8 cellular contexts compared by ENCODE assay signal in genomic region chr15:37096878-37097568, GRCh38. TPM values are rescaled to one million over a fixed set of nuclear protein-coding genes. Genes with fewer than 3 reads are reported as not detected.
DNase-seq lines count a peak whose midpoint lies in the region; ATAC-seq, FAIRE-seq and TF ChIP-seq lines count a peak whose summit lies in the region.

No MANE protein-coding gene starts in this region.

- peaks cover 48% of the 10 kb centered on the region for H3K27me3 Mint-ChIP-seq in memory B cell
- peaks cover 88% of the 10 kb centered on the region for H3K27me3 Mint-ChIP-seq in activated CD8-positive, alpha-beta memory T cell treated with anti-CD3 and anti-CD28 coated beads, Interleukin-2, amount 10 ng/mL, durations not matched to agents 7 days and 5 days

- peaks cover 53% of the 10 kb centered on the region for H3K36me3 ChIP-seq in cardiac muscle cell
- H3K36me3 ChIP-seq in bronchial epithelial cell (ENCODE audit: control insufficient read depth, insufficient read depth, low read length): peaks cover 4% of the 10 kb centered on the region
- H3K36me3 ChIP-seq in uterus: no peaks in the 10 kb centered on the region

- no peak for FAIRE-seq in bronchial epithelial cell (lab: Jason Lieb, UNC)

- DNase-seq in cardiac muscle cell (ENCODE audit: low read depth in 1 of 2, low spot score in 1 of 2) (peak in 1 of 2 donors; percentile 47), left ventricle myocardium superior (no peak), bronchial epithelial cell (ENCODE audit: low read depth) (no peak), memory B cell (ENCODE audit: low spot score in 2 of 2) (no peak), uterus (peak in 1 of 2 donors; percentile 36)
- DNase-seq in activated CD8-positive, alpha-beta memory T cell treated with anti-CD3 and anti-CD28 coated beads, Interleukin-2, amount 10 ng/mL, durations not matched to agents 7 days and 5 days: no peak
- DNase-seq in effector CD8-positive, alpha-beta T cell (lab: John Stamatoyannopoulos, UW): no peak

- no peak for ATAC-seq in left ventricle myocardium superior
- no peak for ATAC-seq in memory B cell (ENCODE audit: low read depth)
- no peak for ATAC-seq in activated CD8-positive, alpha-beta memory T cell treated with anti-CD3 and anti-CD28 coated beads, Interleukin-2, amount 10 ng/mL, durations not matched to agents 7 days and 5 days
- ATAC-seq in GM21528 (IDR thresholded peaks at IDR 0.05; ENCODE audit: low FRiP score, unreplicated experiment): no peak

- no peak overlapping the region for H3K27ac Mint-ChIP-seq in memory B cell
- no peak overlapping the region for H3K27ac Mint-ChIP-seq in activated CD8-positive, alpha-beta memory T cell treated with anti-CD3 and anti-CD28 coated beads, Interleukin-2, amount 10 ng/mL, durations not matched to agents 7 days and 5 days

- TF ChIP-seq CTCF in cardiac muscle cell (IDR thresholded peaks at IDR 0.05; ENCODE audit: low read depth, low read length) (no peak), bronchial epithelial cell (IDR thresholded peaks at IDR 0.05; ENCODE audit: insufficient read depth, low read length, severe bottlenecking) (no peak), uterus (IDR thresholded peaks at IDR 0.05) (no peak)

- H3K27ac ChIP-seq in cardiac muscle cell: peak overlapping the region; percentile 97
- peak overlapping the region; percentile 97 for H3K27ac ChIP-seq in uterus

- H3K9me3 ChIP-seq in cardiac muscle cell (ENCODE audit: low read depth): no peaks in the 10 kb centered on the region
- H3K9me3 ChIP-seq in uterus: no peaks in the 10 kb centered on the region

- H3K4me3 ChIP-seq in cardiac muscle cell (peak overlapping the region; percentile 98), bronchial epithelial cell (ENCODE audit: low read depth, low read length) (peak overlapping the region; percentile 88), uterus (peak overlapping the region; percentile 66 to 92)

- intact Hi-C loops in left ventricle myocardium superior (cut with micrococcal nuclease): no loop called here
- intact Hi-C loops in uterus (cut with DNase I; ENCODE audit: low total_unique reads): loop anchor here (5.0 kb wide), 1 partner anchor 210 kb away; no protein-coding TSS in a partner anchor

- H3K4me1 ChIP-seq in cardiac muscle cell (ENCODE audit: low read depth) (peaks cover 17% of the 10 kb centered on the region), uterus (no peaks in the 10 kb centered on the region)

- no peaks in the 10 kb centered on the region for H3K9me3 Mint-ChIP-seq in memory B cell
- no peaks in the 10 kb centered on the region for H3K9me3 Mint-ChIP-seq in activated CD8-positive, alpha-beta memory T cell treated with anti-CD3 and anti-CD28 coated beads, Interleukin-2, amount 10 ng/mL, durations not matched to agents 7 days and 5 days (ENCODE audit: low read depth)

- peaks cover 3% of the 10 kb centered on the region for H3K36me3 Mint-ChIP-seq in memory B cell
- H3K36me3 Mint-ChIP-seq in activated CD8-positive, alpha-beta memory T cell treated with anti-CD3 and anti-CD28 coated beads, Interleukin-2, amount 10 ng/mL, durations not matched to agents 7 days and 5 days: peaks cover 7% of the 10 kb centered on the region

- H3K27me3 ChIP-seq in cardiac muscle cell (no peaks in the 10 kb centered on the region), bronchial epithelial cell (ENCODE audit: control insufficient read depth, insufficient read depth, low read length) (no peaks in the 10 kb centered on the region), uterus (no peaks in the 10 kb centered on the region)

- peaks cover 35% of the 10 kb centered on the region for H3K4me1 Mint-ChIP-seq in memory B cell
- H3K4me1 Mint-ChIP-seq in activated CD8-positive, alpha-beta memory T cell treated with anti-CD3 and anti-CD28 coated beads, Interleukin-2, amount 10 ng/mL, durations not matched to agents 7 days and 5 days: peaks cover 21% of the 10 kb centered on the region

- CTCF ChIA-PET in activated CD8-positive, alpha-beta memory T cell treated with anti-CD3 and anti-CD28 coated beads, Interleukin-2, amount 10 ng/mL, durations not matched to agents 7 days and 5 days (lab: Charles Lee): interaction anchor here (1.0 kb wide), 1 partner anchor 11 kb away, joined by 3 read pairs; no protein-coding TSS in a partner anchor

- H3K4me3 Mint-ChIP-seq in memory B cell: peak overlapping the region; percentile 58
- H3K4me3 Mint-ChIP-seq in activated CD8-positive, alpha-beta memory T cell treated with anti-CD3 and anti-CD28 coated beads, Interleukin-2, amount 10 ng/mL, durations not matched to agents 7 days and 5 days: no peak overlapping the region

- no peak for TF ChIP-seq POLR2A in uterus (IDR thresholded peaks at IDR 0.05)

RNA-seq across cellular contexts. Expression of gene MEIS2, which starts 3.3 kb away (rescaled TPM):
- 326 and 432 TPM in 2 replicates for total RNA-seq in cardiac muscle cell
- 224 and 249 TPM in 2 replicates for polyA plus RNA-seq in cardiac muscle cell
- total RNA-seq in left ventricle myocardium superior: 44.9 TPM
- 6.6 and 10.9 TPM in 2 replicates for total RNA-seq in bronchial epithelial cell
- total RNA-seq in uterus: 100 to 1,000 TPM in 2 of 4 donors, 10 to 100 TPM in 2; 84.0 to 184 (median 112) TPM
- total RNA-seq in activated CD8-positive, alpha-beta memory T cell treated with anti-CD3 and anti-CD28 coated beads, Interleukin-2, amount 10 ng/mL, durations not matched to agents 7 days and 5 days: under 1 TPM in 1 of 2 experiments, not detected in 1; 0.07 TPM
